Comparison of ENCODE assay signal across 12 cellular contexts in the genomic region with DNA sequence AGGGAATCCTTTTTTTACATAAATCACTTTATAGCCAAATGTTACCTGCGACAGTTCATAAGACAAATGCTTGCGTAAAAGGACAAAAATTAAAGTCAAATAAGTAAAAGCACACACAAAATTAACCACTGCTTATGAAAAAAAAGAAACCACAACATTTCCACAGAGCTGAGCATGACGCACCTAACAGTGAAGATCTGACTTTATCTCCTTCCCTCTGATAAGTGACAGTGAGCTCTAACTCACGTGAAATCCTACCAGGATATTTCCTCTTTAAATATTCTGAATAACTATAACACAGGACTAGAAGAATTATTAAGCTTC.
DNase-seq lines count a peak whose midpoint lies in the region; ATAC-seq and TF ChIP-seq lines count a peak whose summit lies in the region.
"Had no signal": no experiment of that assay in that cellular context is flagged by ENCODE, and none has a peak within 500 bp of the region (broad histone marks: within the 10 kb centered on the region; RNA-seq: fewer than 3 reads in every experiment).

No MANE protein-coding gene starts in this region.

- no peak for DNase-seq in activated CD4-positive, alpha-beta T cell treated with anti-CD3 and anti-CD28 coated beads for 36 hours
- no peak for DNase-seq in activated CD4-positive, alpha-beta T cell treated with anti-CD3 and anti-CD28 coated beads for 4 hours
- DNase-seq in KBM-7, result peak; percentile 40
- no peak for DNase-seq in activated T-helper 2 cell treated with anti-CD3 and anti-CD28 coated beads, Interferon-gamma antibody, Interleukin-2, Interleukin-4, amounts not matched to agents 10 μg/mL and 5 μg/mL and 100 μg/mL, durations not matched to agents 14 hours and 24 hours and 36 hours (ENCODE audit: low spot score)
- no peak for DNase-seq in spleen
- DNase-seq in mammary epithelial cell, result no peak
- no peak for DNase-seq in NCI-H524 (lab: John Stamatoyannopoulos, UW)
- DNase-seq in cerebellar nuclear complex (lab: John Stamatoyannopoulos, UW), result no peak
- DNase-seq: left ventricle myocardium inferior, occipital lobe, Peyer's patch, transverse colon had no signal

- peak overlapping the region; percentile 89 for H3K27ac Mint-ChIP-seq in activated CD4-positive, alpha-beta T cell treated with anti-CD3 and anti-CD28 coated beads for 36 hours
- peak overlapping the region; percentile 87 for H3K27ac Mint-ChIP-seq in activated T-helper 2 cell treated with anti-CD3 and anti-CD28 coated beads, Interferon-gamma antibody, Interleukin-2, Interleukin-4, amounts not matched to agents 10 μg/mL and 5 μg/mL and 100 μg/mL, durations not matched to agents 14 hours and 24 hours and 36 hours

- TF ChIP-seq CTCF in spleen (IDR thresholded peaks at IDR 0.05 in 8 of 11, conservative IDR thresholded peaks at IDR 0.05 in 3 of 11), result no peak
- no peak for TF ChIP-seq CTCF in mammary epithelial cell (conservative IDR thresholded peaks at IDR 0.05 in 1 of 2, IDR thresholded peaks at IDR 0.05 in 1 of 2; ENCODE audit: extremely low read depth in 1 of 2, insufficient read depth in 1 of 2, low read depth in 1 of 2, low read length in 2 of 2)

- peaks cover 69% of the 10 kb centered on the region for H3K4me1 Mint-ChIP-seq in activated CD4-positive, alpha-beta T cell treated with anti-CD3 and anti-CD28 coated beads for 36 hours
- peaks cover 58% of the 10 kb centered on the region for H3K4me1 Mint-ChIP-seq in activated T-helper 2 cell treated with anti-CD3 and anti-CD28 coated beads, Interferon-gamma antibody, Interleukin-2, Interleukin-4, amounts not matched to agents 10 μg/mL and 5 μg/mL and 100 μg/mL, durations not matched to agents 14 hours and 24 hours and 36 hours (ENCODE audit: low read depth)

- H3K27me3 ChIP-seq in spleen (replicated peaks in 1 of 7) (no peaks in the 10 kb centered on the region), mammary epithelial cell (ENCODE audit: insufficient read depth, low read length) (no peaks in the 10 kb centered on the region)
- H3K27me3 ChIP-seq: Peyer's patch, transverse colon had no signal

- 33 to 64% (median 43%) methylated on average over 4 of the region's 4 CpGs for WGBS in spleen, 5 donors
- WGBS in mammary epithelial cell (ENCODE audit: low coverage, missing lambda C conversion rate), result 78% methylated on average over 4 of the region's 4 CpGs

- BruUV-seq in mammary epithelial cell (replicated peaks; lab: Mats Ljungman, UMichigan), result no TSS peak

- POLR2A ChIA-PET in activated CD4-positive, alpha-beta T cell treated with anti-CD3 and anti-CD28 coated beads for 36 hours (lab: Charles Lee), result interaction anchor here (1.1 kb wide), 1 partner anchor 84 kb away, joined by 3 read pairs; no protein-coding TSS in a partner anchor

- intact Hi-C loops in activated CD4-positive, alpha-beta T cell treated with anti-CD3 and anti-CD28 coated beads for 36 hours (cut with DNase I, micrococcal nuclease), result loop anchor here (1.0 to 10.0 kb wide), 6 partner anchors 52 to 601 kb away; a partner anchor contains a TSS
- intact Hi-C loops in activated T-helper 2 cell treated with anti-CD3 and anti-CD28 coated beads, Interferon-gamma antibody, Interleukin-2, Interleukin-4, amounts not matched to agents 10 μg/mL and 5 μg/mL and 100 μg/mL, durations not matched to agents 14 hours and 24 hours and 36 hours (cut with micrococcal nuclease), result loop anchor here (1.0 to 10.0 kb wide), 6 partner anchors 8 to 681 kb away; no protein-coding TSS in a partner anchor
- intact Hi-C loops in spleen (cut with DNase I; ENCODE audit: low total_unique reads), result no loop called here
- intact Hi-C loops in mammary epithelial cell (cut with micrococcal nuclease), result no loop called here

- H3K27ac ChIP-seq in spleen, result peak overlapping the region; percentile 58 to 95 (median 87)
- H3K27ac ChIP-seq in mammary epithelial cell (ENCODE audit: insufficient read depth, low read depth, low read length), result no peak overlapping the region
- H3K27ac ChIP-seq: left ventricle myocardium inferior had no signal

- H3K4me1 ChIP-seq in spleen (peaks cover 0 to 72% (median 27%) of the 10 kb centered on the region in 6 donors), mammary epithelial cell (ENCODE audit: insufficient read depth, low read length) (no peaks in the 10 kb centered on the region)
- H3K4me1 ChIP-seq: left ventricle myocardium inferior had no signal

- dilution Hi-C loops in mammary epithelial cell (cut with HindIII; ENCODE audit: low sequenced_read_pairs), result no loop called here

- H4K20me1 ChIP-seq in mammary epithelial cell (ENCODE audit: insufficient read depth, low read length), result no peaks in the 10 kb centered on the region

- H3K36me3 ChIP-seq in spleen, result peaks cover 0 to 78% (median 5%) of the 10 kb centered on the region in 6 donors
- no peaks in the 10 kb centered on the region for H3K36me3 ChIP-seq in mammary epithelial cell (ENCODE audit: insufficient read depth, low read length)
- H3K36me3 ChIP-seq: Peyer's patch, transverse colon had no signal

- H3K36me3 Mint-ChIP-seq in activated CD4-positive, alpha-beta T cell treated with anti-CD3 and anti-CD28 coated beads for 36 hours (ENCODE audit: low read depth), result peaks cover 65% of the 10 kb centered on the region
- peaks cover 88% of the 10 kb centered on the region for H3K36me3 Mint-ChIP-seq in activated T-helper 2 cell treated with anti-CD3 and anti-CD28 coated beads, Interferon-gamma antibody, Interleukin-2, Interleukin-4, amounts not matched to agents 10 μg/mL and 5 μg/mL and 100 μg/mL, durations not matched to agents 14 hours and 24 hours and 36 hours (ENCODE audit: low read depth)

- peak overlapping the region in 1 of 8 donors; percentile 64 for H3K4me3 ChIP-seq in spleen
- no peak overlapping the region for H3K4me3 ChIP-seq in mammary epithelial cell (replicated peaks in 1 of 3; ENCODE audit: insufficient read depth in 1 of 3, low read depth in 2 of 3, low read length in 3 of 3)
- H3K4me3 ChIP-seq: left ventricle myocardium inferior, Peyer's patch, transverse colon had no signal

- no peak for TF ChIP-seq POLR2A in spleen (IDR thresholded peaks at IDR 0.05)

- H2AFZ ChIP-seq in mammary epithelial cell (ENCODE audit: low read depth, low read length), result no peak overlapping the region

- peak; percentile 51 for ATAC-seq in activated CD4-positive, alpha-beta T cell treated with anti-CD3 and anti-CD28 coated beads for 36 hours

- CTCF ChIA-PET in activated CD4-positive, alpha-beta T cell treated with anti-CD3 and anti-CD28 coated beads for 36 hours (lab: Charles Lee), result interaction anchor here (0.7 to 1.2 kb wide), 2 partner anchors 86 to 191 kb away, joined by 3 read pairs; no protein-coding TSS in a partner anchor
- CTCF ChIA-PET in mammary epithelial cell (lab: Charles Lee; ENCODE audit: low non-redundant PET), result no interaction called here

- H3K27me3 Mint-ChIP-seq in activated CD4-positive, alpha-beta T cell treated with anti-CD3 and anti-CD28 coated beads for 36 hours, result no peaks in the 10 kb centered on the region
- no peaks in the 10 kb centered on the region for H3K27me3 Mint-ChIP-seq in activated T-helper 2 cell treated with anti-CD3 and anti-CD28 coated beads, Interferon-gamma antibody, Interleukin-2, Interleukin-4, amounts not matched to agents 10 μg/mL and 5 μg/mL and 100 μg/mL, durations not matched to agents 14 hours and 24 hours and 36 hours (ENCODE audit: low read depth)

- H3K9ac ChIP-seq in mammary epithelial cell (ENCODE audit: insufficient read depth, low read length), result no peak overlapping the region

- peaks cover 21% of the 10 kb centered on the region for H3K9me3 Mint-ChIP-seq in activated CD4-positive, alpha-beta T cell treated with anti-CD3 and anti-CD28 coated beads for 36 hours (ENCODE audit: low read depth)
- H3K9me3 Mint-ChIP-seq in activated T-helper 2 cell treated with anti-CD3 and anti-CD28 coated beads, Interferon-gamma antibody, Interleukin-2, Interleukin-4, amounts not matched to agents 10 μg/mL and 5 μg/mL and 100 μg/mL, durations not matched to agents 14 hours and 24 hours and 36 hours, result peaks cover 29% of the 10 kb centered on the region

- H3K4me2 ChIP-seq in mammary epithelial cell (ENCODE audit: insufficient read depth, low read depth, low read length), result no peak overlapping the region

- H3K9me3 ChIP-seq in spleen (peaks cover 0 to 12% (median 0%) of the 10 kb centered on the region in 8 donors), mammary epithelial cell (replicated peaks; ENCODE audit: insufficient read depth, low read length) (peaks cover 5% of the 10 kb centered on the region)
- H3K9me3 ChIP-seq: left ventricle myocardium inferior, Peyer's patch, transverse colon had no signal

- H3K4me3 Mint-ChIP-seq in activated CD4-positive, alpha-beta T cell treated with anti-CD3 and anti-CD28 coated beads for 36 hours, result peak overlapping the region; percentile 2
- H3K4me3 Mint-ChIP-seq in activated T-helper 2 cell treated with anti-CD3 and anti-CD28 coated beads, Interferon-gamma antibody, Interleukin-2, Interleukin-4, amounts not matched to agents 10 μg/mL and 5 μg/mL and 100 μg/mL, durations not matched to agents 14 hours and 24 hours and 36 hours (ENCODE audit: low read depth), result peak overlapping the region; percentile 47

- no peaks in the 10 kb centered on the region for H3K79me2 ChIP-seq in mammary epithelial cell (ENCODE audit: insufficient read depth, low read length)

- in situ Hi-C loops in KBM-7 (cut with MboI; ENCODE audit: low pct_unique_long_range_greater_than_20kb, low sequenced_read_pairs) (no loop called here), mammary epithelial cell (cut with MboI; ENCODE audit: low sequenced_read_pairs in 2 of 2) (no loop called here)

Comparison
In these comparisons a context has a peak if more than half of its experiments do, and no peak if none do; other contexts are left out.
1. intact Hi-C loops: an anchor here in activated CD4-positive, alpha-beta T cell treated with anti-CD3 and anti-CD28 coated beads for 36 hours (1.0 to 10.0 kb wide) and activated T-helper 2 cell treated with anti-CD3 and anti-CD28 coated beads, Interferon-gamma antibody, Interleukin-2, Interleukin-4, amounts not matched to agents 10 μg/mL and 5 μg/mL and 100 μg/mL, durations not matched to agents 14 hours and 24 hours and 36 hours (1.0 to 10.0 kb wide); none called in spleen and mammary epithelial cell.